1 cellular context compared by ENCODE assay signal in genomic region chr6:139508023-139508422, GRCh38.
TF ChIP-seq lines count a peak whose summit lies in the region.

No MANE protein-coding gene starts in this region.

TF ChIP-seq in WTC11, 78 proteins besides CTCF, POLR2A, EP300 and RAD21 (continued from another document):
- TF ChIP-seq CDX4 (CRISPR knock-in tag; IDR thresholded peaks at IDR 0.05; ENCODE audit: borderline replicate concordance) (no peak), TEAD4 (CRISPR knock-in tag; IDR thresholded peaks at IDR 0.05) (no peak), SMAD4 (CRISPR knock-in tag; IDR thresholded peaks at IDR 0.05) (no peak), CREB1 (CRISPR knock-in tag; IDR thresholded peaks at IDR 0.05) (no peak), FOXJ3 (CRISPR knock-in tag; IDR thresholded peaks at IDR 0.05; ENCODE audit: borderline replicate concordance) (no peak), PREB (CRISPR knock-in tag; IDR thresholded peaks at IDR 0.05; ENCODE audit: borderline replicate concordance) (no peak), ZNF281 (CRISPR knock-in tag; IDR thresholded peaks at IDR 0.05) (no peak), IRF1 (CRISPR knock-in tag; IDR thresholded peaks at IDR 0.05) (no peak), TP53 (CRISPR knock-in tag; IDR thresholded peaks at IDR 0.05) (no peak), TCF7 (CRISPR knock-in tag; IDR thresholded peaks at IDR 0.05; ENCODE audit: low read depth) (no peak), NR1H2 (CRISPR knock-in tag; IDR thresholded peaks at IDR 0.05) (no peak), FOXP4 (CRISPR knock-in tag; IDR thresholded peaks at IDR 0.05) (no peak), NR2C2 (CRISPR knock-in tag; IDR thresholded peaks at IDR 0.05) (no peak), GRHL2 (CRISPR knock-in tag; IDR thresholded peaks at IDR 0.05; ENCODE audit: insufficient replicate concordance, severe bottlenecking) (no peak), IRF2 (CRISPR knock-in tag; IDR thresholded peaks at IDR 0.05; ENCODE audit: borderline replicate concordance, low read depth) (no peak), GABPB1 (CRISPR knock-in tag; IDR thresholded peaks at IDR 0.05) (no peak), ZNF416 (CRISPR knock-in tag; IDR thresholded peaks at IDR 0.05) (no peak)
